In the genomic region with DNA sequence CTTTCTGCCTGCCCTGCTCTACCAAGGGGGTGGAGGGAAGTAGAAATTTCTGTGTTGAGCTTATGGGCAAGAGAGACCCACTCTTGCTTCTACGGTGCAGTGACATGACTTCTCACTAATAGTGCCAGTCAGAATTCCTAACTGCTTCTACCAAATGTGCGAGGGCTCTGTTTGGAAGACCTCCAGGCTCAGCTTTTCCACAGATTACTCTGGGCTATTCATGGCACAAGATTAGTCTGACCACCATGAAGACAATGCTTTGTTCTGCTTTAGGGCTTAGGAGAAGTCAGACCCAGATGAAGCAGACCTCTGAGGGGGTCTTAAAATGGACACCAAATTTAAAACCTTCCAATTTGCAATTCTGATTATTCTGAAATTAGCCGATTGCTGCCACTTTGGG, we compare ENCODE assay signal across 19 cellular contexts.
"Had no signal": no experiment of that assay in that cellular context is flagged by ENCODE, and none has a peak within 500 bp of the region (broad histone marks: within the 10 kb centered on the region; RNA-seq: fewer than 3 reads in every experiment).

No MANE protein-coding gene starts in this region.

- H3K27ac ChIP-seq: coronary artery, esophagus muscularis mucosa, hepatocyte, lower lobe of right lung, prostate gland, skin epidermis, tibial nerve had no signal

- H3K27ac Mint-ChIP-seq: activated B cell treated with CpG ODN at 0.5 μM for 24 hours; activated CD8-positive, alpha-beta T cell treated with anti-CD3 and anti-CD28 coated beads for 36 hours; activated T-helper 2 cell treated with anti-CD3 and anti-CD28 coated beads, Interferon-gamma antibody, Interleukin-2, Interleukin-4, amounts not matched to agents 10 μg/mL and 5 μg/mL and 100 μg/mL, durations not matched to agents 14 hours and 24 hours and 36 hours; mesothelial cell of epicardium had no signal

- H3K9me3 ChIP-seq: esophagus muscularis mucosa, lower lobe of right lung, prostate gland, tibial nerve had no signal

- DNase-seq: activated B cell treated with CpG ODN at 0.5 μM for 24 hours; activated CD4-positive, alpha-beta T cell treated with anti-CD3 and anti-CD28 coated beads for 48 hours; activated CD8-positive, alpha-beta T cell treated with anti-CD3 and anti-CD28 coated beads for 36 hours; activated naive CD4-positive, alpha-beta T cell treated with Interleukin-2 at 50 U/mL for 16 hours; activated T-cell treated with anti-CD3 and anti-CD28 coated beads, Interleukin-2, amount 50 U/mL, for 1 hour; aorta; lower lobe of right lung; right cardiac atrium; stimulated activated naive CD8-positive, alpha-beta T cell treated with anti-CD3 and anti-CD28 coated beads, Interleukin-15, Interleukin-2, amounts not matched to agents 100 U/mL and 50 U/mL, for 24 hours; SW 1271; T-helper 2 cell had no signal

- H3K9me3 Mint-ChIP-seq: activated B cell treated with CpG ODN at 0.5 μM for 24 hours; activated CD8-positive, alpha-beta T cell treated with anti-CD3 and anti-CD28 coated beads for 36 hours; activated T-helper 2 cell treated with anti-CD3 and anti-CD28 coated beads, Interferon-gamma antibody, Interleukin-2, Interleukin-4, amounts not matched to agents 10 μg/mL and 5 μg/mL and 100 μg/mL, durations not matched to agents 14 hours and 24 hours and 36 hours; mesothelial cell of epicardium had no signal

- H3K27me3 ChIP-seq: esophagus muscularis mucosa, hepatocyte, tibial nerve had no signal

- H3K36me3 Mint-ChIP-seq: mesothelial cell of epicardium had no signal

- H3K4me1 ChIP-seq: esophagus muscularis mucosa, lower lobe of right lung, prostate gland, tibial nerve had no signal

- H3K36me3 ChIP-seq: esophagus muscularis mucosa, lower lobe of right lung, prostate gland, tibial nerve had no signal

- H3K4me3 ChIP-seq: coronary artery, esophagus muscularis mucosa, hepatocyte, lower lobe of right lung, prostate gland, skin epidermis, tibial nerve had no signal

- H3K4me3 Mint-ChIP-seq: activated B cell treated with CpG ODN at 0.5 μM for 24 hours; activated CD8-positive, alpha-beta T cell treated with anti-CD3 and anti-CD28 coated beads for 36 hours; mesothelial cell of epicardium had no signal

- ATAC-seq: activated CD8-positive, alpha-beta T cell treated with anti-CD3 and anti-CD28 coated beads for 36 hours; lower lobe of right lung; stimulated activated naive CD8-positive, alpha-beta T cell treated with anti-CD3 and anti-CD28 coated beads, Interleukin-15, Interleukin-2, amounts not matched to agents 100 U/mL and 50 U/mL, for 24 hours had no signal
